Comparison of ENCODE assay signal across 15 cellular contexts in genomic region chr3:100600181-100601042, GRCh38. TPM values are rescaled to one million over a fixed set of nuclear protein-coding genes. Genes with fewer than 3 reads are reported as not detected.
DNase-seq lines count a peak whose midpoint lies in the region; ATAC-seq, FAIRE-seq and TF ChIP-seq lines count a peak whose summit lies in the region.
"Had no signal": no experiment of that assay in that cellular context is flagged by ENCODE, and none has a peak within 500 bp of the region (broad histone marks: within the 10 kb centered on the region; RNA-seq: fewer than 3 reads in every experiment).

No MANE protein-coding gene starts in this region.

- peak; percentile 48 for ATAC-seq in stimulated activated naive CD8-positive, alpha-beta T cell treated with anti-CD3 and anti-CD28 coated beads, Interleukin-15, amount 100 ng/mL, for 72 hours
- no peak for ATAC-seq in stimulated activated naive CD8-positive, alpha-beta T cell treated with anti-CD3 and anti-CD28 coated beads, Interleukin-15, Interleukin-2, amounts not matched to agents 100 U/mL and 50 U/mL, for 24 hours
- ATAC-seq in GM12878: peak; percentile 77

- peaks cover 19% of the 10 kb centered on the region for H3K4me1 Mint-ChIP-seq in stimulated activated naive CD8-positive, alpha-beta T cell treated with anti-CD3 and anti-CD28 coated beads, Interleukin-15, amount 100 ng/mL, for 72 hours

- no peak overlapping the region for H3K27ac ChIP-seq in GM12878 (ENCODE audit: control insufficient read depth, insufficient read depth)
- H3K27ac ChIP-seq in suprapubic skin: no peak overlapping the region

- DNase-seq in stimulated activated naive CD8-positive, alpha-beta T cell treated with anti-CD3 and anti-CD28 coated beads, Interleukin-15, amount 100 ng/mL, for 72 hours: no peak
- DNase-seq in stimulated activated naive CD8-positive, alpha-beta T cell treated with anti-CD3 and anti-CD28 coated beads, Interleukin-15, Interleukin-2, amounts not matched to agents 100 U/mL and 50 U/mL, for 24 hours: no peak
- peak; percentile 8 for DNase-seq in NCI-H1105 (lab: John Stamatoyannopoulos, UW)
- DNase-seq in GM12878 (ENCODE audit: low read depth, low spot score): peak; percentile 43
- DNase-seq in HK-2 (ENCODE audit: unreplicated experiment): no peak
- DNase-seq in NCI-H2196 (lab: John Stamatoyannopoulos, UW; ENCODE audit: unreplicated experiment): no peak
- no peak for DNase-seq in suprapubic skin (ENCODE audit: low spot score in 2 of 2)
- DNase-seq in retina: no peak
- DNase-seq: stimulated activated CD4-positive, alpha-beta T cell treated with anti-CD3 and anti-CD28 coated beads, Interleukin-12 subunit alpha, Interleukin-12 subunit beta, amount 100 ng/mL, for 4 hours had no signal

- TF ChIP-seq CTCF in GM12878 (IDR thresholded peaks at IDR 0.05 in 2 of 3, conservative IDR thresholded peaks at IDR 0.05 in 1 of 3; ENCODE audit: control insufficient read depth in 2 of 3, extremely low read depth in 1 of 3, insufficient read depth in 1 of 3, low read depth in 3 of 3, low read length in 3 of 3) (no peak), suprapubic skin (IDR thresholded peaks at IDR 0.05) (no peak)

- CTCF ChIA-PET in GM12878 (lab: Yijun Ruan, JAX): interaction anchor here (0.9 to 6.0 kb wide), 7 partner anchors 8 to 196 kb away, joined by 3 to 40 read pairs (median 13); no protein-coding TSS in a partner anchor

- H3K9ac ChIP-seq in GM12878 (ENCODE audit: control insufficient read depth, insufficient read depth, low read length): no peak overlapping the region

- RAD21 ChIA-PET in GM12878 (lab: Charles Lee; ENCODE audit: unreplicated experiment): interaction anchor here (0.9 to 4.8 kb wide), 11 partner anchors 9 to 768 kb away, joined by 3 to 42 read pairs (median 4); partner anchors contain the start of gene TMEM45A

- H3K9me3 Mint-ChIP-seq in stimulated activated naive CD8-positive, alpha-beta T cell treated with anti-CD3 and anti-CD28 coated beads, Interleukin-15, amount 100 ng/mL, for 72 hours: peaks cover 10 to 16% of the 10 kb centered on the region in 2 donors

- peak overlapping the region; percentile 35 for H2AFZ ChIP-seq in GM12878 (ENCODE audit: control insufficient read depth, low read depth, low read length)

- POLR2A ChIA-PET in GM12878 (lab: Charles Lee): interaction anchor here (0.6 to 1.1 kb wide), 4 partner anchors 13 to 266 kb away, joined by 3 to 5 read pairs (median 3); partner anchors contain the start of gene NIT2

- no peak for TF ChIP-seq RAD21 in GM12878 (IDR thresholded peaks at IDR 0.05; ENCODE audit: insufficient read depth, low read depth, low read length)

- peak overlapping the region in 1 of 2 donors; percentile 72 for H3K27ac Mint-ChIP-seq in stimulated activated naive CD8-positive, alpha-beta T cell treated with anti-CD3 and anti-CD28 coated beads, Interleukin-15, amount 100 ng/mL, for 72 hours
- H3K27ac Mint-ChIP-seq: memory B cell had no signal

- no peak overlapping the region for H3K4me2 ChIP-seq in GM12878 (ENCODE audit: control insufficient read depth, insufficient read depth)

- 63% methylated on average over 11 of the region's 11 CpGs for WGBS in GM12878 (ENCODE audit: insufficient coverage, insufficient replicate concordance, low lambda C conversion rate, missing lambda C conversion rate)
- 65% methylated on average over 4 of the region's 11 CpGs for whole genome bisulfite sequencing in suprapubic skin

- TF ChIP-seq EP300 in GM12878 (IDR thresholded peaks at IDR 0.05; ENCODE audit: borderline replicate concordance in 1 of 2, control insufficient read depth in 1 of 2, low read depth in 2 of 2, low read length in 2 of 2) (no peak), suprapubic skin (IDR thresholded peaks at IDR 0.05) (no peak)

- SMC1A ChIA-PET in GM12878 (lab: Charles Lee; ENCODE audit: uncharacterized antibody, unreplicated experiment): interaction anchor here (0.6 to 6.3 kb wide), 10 partner anchors 10 to 651 kb away, joined by 3 to 59 read pairs (median 4); no protein-coding TSS in a partner anchor

- BruUV-seq in GM12878 (replicated peaks; lab: Mats Ljungman, UMichigan): no TSS peak

- H3K4me3 ChIP-seq in GM12878 (no peak overlapping the region), suprapubic skin (no peak overlapping the region)

- peaks cover 1% of the 10 kb centered on the region; the same call in 1 of the 3 replicates for H3K9me3 ChIP-seq in GM12878 (replicated peaks; ENCODE audit: control insufficient read depth, insufficient read depth, low read length)
- H3K9me3 ChIP-seq in suprapubic skin: no peaks in the 10 kb centered on the region

- in situ Hi-C loops in GM12878 (cut with MboI): no loop called here

- H3K4me1 ChIP-seq in GM12878 (ENCODE audit: control insufficient read depth, insufficient read depth, low read length): peaks cover 4% of the 10 kb centered on the region
- peaks cover 13% of the 10 kb centered on the region for H3K4me1 ChIP-seq in suprapubic skin

- H3K4me3 Mint-ChIP-seq in stimulated activated naive CD8-positive, alpha-beta T cell treated with anti-CD3 and anti-CD28 coated beads, Interleukin-15, amount 100 ng/mL, for 72 hours: no peak overlapping the region
- H3K4me3 Mint-ChIP-seq: CD14-positive monocyte, memory B cell had no signal

- H3K36me3 ChIP-seq in GM12878 (ENCODE audit: control insufficient read depth in 2 of 2, insufficient read depth in 2 of 2, low read length in 1 of 2): no peaks in the 10 kb centered on the region
- H3K36me3 ChIP-seq in suprapubic skin: no peaks in the 10 kb centered on the region

- H3K79me2 ChIP-seq in GM12878 (ENCODE audit: control insufficient read depth, insufficient read depth, low read length): no peaks in the 10 kb centered on the region

- TF ChIP-seq POLR2A in GM12878 (IDR thresholded peaks at IDR 0.05; ENCODE audit: low read depth, low read length): no peak
- TF ChIP-seq POLR2A in suprapubic skin (IDR thresholded peaks at IDR 0.05): no peak

- H3K27me3 ChIP-seq in GM12878 (replicated peaks in 1 of 2; ENCODE audit: control insufficient read depth in 2 of 2, insufficient read depth in 2 of 2, low read length in 1 of 2) (no peaks in the 10 kb centered on the region), suprapubic skin (no peaks in the 10 kb centered on the region)

- no peaks in the 10 kb centered on the region for H4K20me1 ChIP-seq in GM12878 (ENCODE audit: control insufficient read depth, insufficient read depth)

- no peaks in the 10 kb centered on the region for H3K27me3 Mint-ChIP-seq in stimulated activated naive CD8-positive, alpha-beta T cell treated with anti-CD3 and anti-CD28 coated beads, Interleukin-15, amount 100 ng/mL, for 72 hours
- H3K27me3 Mint-ChIP-seq: memory B cell had no signal

- FAIRE-seq in GM12878 (lab: Jason Lieb, UNC): no peak
- FAIRE-seq: endothelial cell of umbilical vein, H1, TTC549 had no signal

- intact Hi-C loops in GM12878 (cut with micrococcal nuclease; ENCODE audit: unreplicated experiment): no loop called here

TF ChIP-seq in GM12878, 131 proteins besides CTCF, POLR2A, EP300 and RAD21 (continues in another document):
- TF ChIP-seq MLLT1 (IDR thresholded peaks at IDR 0.05) (0 out of 2 replicates have a peak, but pooled peaks have one; percentile 22), BCL11A (IDR thresholded peaks at IDR 0.05; ENCODE audit: low read depth, low read length) (no peak)

RNA-seq across cellular contexts. Expression of gene ADGRG7, which starts 9.0 kb away (rescaled TPM):
- total RNA-seq in GM12878 (2013; cell fraction: nucleolus; rRNA removed): not detected in 2 replicates
- total RNA-seq in GM12878 (2014; rRNA removed) (not detected in 2 replicates), GM12878 (2014; rRNA removed; fragmentation: Illumina TruSeq; extraction: Trizol) (not detected in 2 replicates), GM12878 (2021) (0.21 TPM in 1 of 2 replicates, not detected in the other), suprapubic skin (under 1 TPM in 1 of 4 donors, not detected in 3; 0.32 TPM)
- not detected for polyA plus RNA-seq in GM12878 (2011; ENCODE audit: low read depth)
- polyA plus RNA-seq in GM12878 (2011; rRNA removed) (0.09 and 0.14 TPM in 2 replicates), GM12878 (2014; fragmentation: Illumina TruSeq; extraction: Trizol) (not detected in 2 replicates), GM12878 (2014; fragmentation: Nextera tagmentation; extraction: Ambion mirVana) (under 1 TPM in 1 of 2 experiments, not detected in 1; 0.02 TPM), GM12878 (2014; rRNA removed) (not detected in 2 replicates), GM12878 (2016; fragmentation: Nextera tagmentation; extraction: Ambion mirVana) (not detected)
- polyA plus RNA-seq in GM12878 (2011; cell fraction: cytosol; rRNA removed): 0.02 and 0.21 TPM in 2 replicates
- polyA plus RNA-seq in GM12878 (2011; cell fraction: nucleus; rRNA removed): 0.06 and 0.31 TPM in 2 replicates
- polyA plus RNA-seq in GM12878 (2012): not detected in 2 replicates
- polyA minus RNA-seq in GM12878 (2011; rRNA and poly(A)+ RNA removed): not detected in 2 replicates
- polyA minus RNA-seq in GM12878 (2011; cell fraction: cytosol; rRNA and poly(A)+ RNA removed): not detected in 2 replicates
- 0.19 TPM in 1 of 2 replicates, not detected in the other for polyA minus RNA-seq in GM12878 (2011; cell fraction: nucleus; rRNA and poly(A)+ RNA removed)
- total RNA-seq: endothelial cell of umbilical vein, H1, omental fat pad had no signal
- polyA plus RNA-seq: CD14-positive monocyte, endothelial cell of umbilical vein, H1 had no signal

Comparison
In these comparisons a context has a peak if more than half of its experiments do, and no peak if none do; other contexts are left out.
1. DNase-seq: peak in NCI-H1105 (single experiment) and GM12878 (single experiment); none in stimulated activated naive CD8-positive, alpha-beta T cell treated with anti-CD3 and anti-CD28 coated beads, Interleukin-15, amount 100 ng/mL, for 72 hours (0 of 2), stimulated activated naive CD8-positive, alpha-beta T cell treated with anti-CD3 and anti-CD28 coated beads, Interleukin-15, Interleukin-2, amounts not matched to agents 100 U/mL and 50 U/mL, for 24 hours (single experiment), HK-2 (single experiment), NCI-H2196 (single experiment), suprapubic skin (0 of 2) and retina (single experiment).